Comparison of ENCODE assay signal across 16 cellular contexts in the genomic region with DNA sequence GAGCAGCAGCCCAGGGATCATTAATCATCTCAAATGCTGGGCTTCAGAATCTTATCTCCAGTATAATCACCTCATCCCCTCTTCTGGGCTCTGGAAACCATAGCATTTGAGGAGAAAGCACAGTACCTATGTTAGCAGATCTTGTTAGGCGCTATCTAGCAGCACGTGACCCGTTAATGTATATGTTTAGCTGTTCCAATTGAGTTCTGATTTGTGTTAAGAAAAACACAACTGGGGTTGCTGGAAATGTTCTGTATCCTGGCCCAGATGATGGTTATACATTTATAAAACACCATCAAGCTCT.
"Had no signal": no experiment of that assay in that cellular context is flagged by ENCODE, and none has a peak within 500 bp of the region (broad histone marks: within the 10 kb centered on the region; RNA-seq: fewer than 3 reads in every experiment).

No MANE protein-coding gene starts in this region.

- H3K9me3 ChIP-seq: adrenal gland, colonic mucosa, tibial nerve had no signal

- H3K36me3 ChIP-seq: adrenal gland, colonic mucosa, tibial nerve had no signal

- H3K27me3 ChIP-seq: adrenal gland, colonic mucosa, tibial nerve had no signal

- H3K4me3 ChIP-seq: adrenal gland, colonic mucosa, tibial nerve had no signal

- H3K4me1 ChIP-seq: colonic mucosa, tibial nerve had no signal

- H3K27ac ChIP-seq: colonic mucosa, tibial nerve had no signal

- DNase-seq: activated CD4-positive, alpha-beta memory T cell treated with anti-CD3 and anti-CD28 coated beads, Interleukin-2, amount 10 ng/mL, durations not matched to agents 7 days and 5 days; activated CD4-positive, alpha-beta T cell treated with anti-CD3 and anti-CD28 coated beads for 4 hours; activated naive CD4-positive, alpha-beta T cell treated with anti-CD3 and anti-CD28 coated beads, Interleukin-2, amount 50 U/mL, for 16 hours; activated T-cell treated with anti-CD3 and anti-CD28 coated beads, Interleukin-2, amount 50 U/mL, for 24 hours; adrenal gland; central memory CD4-positive, alpha-beta T cell; colonic mucosa; hypothalamus; mesendoderm; stimulated activated CD4-positive, alpha-beta T cell treated with anti-CD3 and anti-CD28 coated beads, Interleukin-1b, Interleukin-23, amount 100 ng/mL, for 48 hours; T-helper 17 cell had no signal

- ATAC-seq: esophagus mucosa; natural killer cell treated with Interleukin-12 subunit alpha and Interleukin-12 subunit beta and Interleukin-15 and Interleukin-18, amount 100 ng/mL, for 72 hours; sciatic nerve; T-helper 17 cell; WTC11 had no signal
